In the genomic region with DNA sequence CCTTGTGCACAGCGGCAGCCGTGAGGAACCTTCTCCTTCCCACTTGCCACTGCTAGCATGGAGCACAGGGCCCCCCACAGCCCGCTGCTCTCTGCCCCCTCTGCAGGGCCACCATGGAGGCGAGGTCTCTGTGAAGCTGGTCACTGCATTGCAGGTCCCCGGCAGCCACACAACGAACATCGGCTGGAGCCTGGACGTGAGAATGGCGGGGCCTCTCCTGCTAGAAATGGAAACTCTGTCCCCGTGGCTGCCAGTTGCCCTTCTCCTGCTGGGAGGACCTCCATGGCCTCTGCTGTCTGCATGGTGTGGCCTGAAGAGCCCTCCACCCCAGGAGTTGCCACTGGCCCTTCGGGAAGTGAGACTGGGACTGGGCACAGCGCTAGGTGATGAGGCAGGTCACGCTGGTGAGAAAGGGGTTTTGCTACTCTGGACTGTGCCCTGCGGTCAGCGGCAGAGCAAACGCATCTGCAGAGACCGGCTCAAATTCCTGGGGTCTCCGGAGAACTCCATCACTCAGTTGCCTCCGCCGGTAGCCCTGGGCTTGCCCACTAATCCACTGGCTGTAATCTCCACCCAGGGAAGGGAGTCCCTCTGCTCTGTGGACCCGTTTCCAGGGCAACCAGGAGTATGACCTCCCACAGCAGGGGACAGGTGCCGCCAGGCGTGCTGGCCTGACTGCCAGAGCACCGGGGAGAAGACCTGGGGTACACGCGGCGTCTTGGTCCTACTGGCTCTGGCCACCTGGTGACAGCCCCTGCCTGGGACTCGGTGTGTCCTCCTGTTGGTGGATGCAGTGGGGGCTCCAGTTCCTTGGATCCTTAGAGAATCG, we compare ENCODE assay signal across 12 cellular contexts.
"Had no signal": no experiment of that assay in that cellular context is flagged by ENCODE, and none has a peak within 500 bp of the region (broad histone marks: within the 10 kb centered on the region; RNA-seq: fewer than 3 reads in every experiment).

No MANE protein-coding gene starts in this region.

- H3K4me3 Mint-ChIP-seq: activated B cell treated with CpG ODN at 0.5 μM for 24 hours; activated CD4-positive, alpha-beta T cell treated with anti-CD3 and anti-CD28 coated beads, Interleukin-2, amount 10 ng/mL, durations not matched to agents 24 days and 14 days; natural killer cell treated with Interleukin-12 subunit alpha and Interleukin-12 subunit beta and Interleukin-15 and Interleukin-18, amount 100 ng/mL, for 72 hours; T-helper 17 cell had no signal

- H3K36me3 Mint-ChIP-seq: natural killer cell treated with Interleukin-12 subunit alpha and Interleukin-12 subunit beta and Interleukin-15 and Interleukin-18, amount 100 ng/mL, for 72 hours had no signal

- H3K27me3 Mint-ChIP-seq: activated B cell treated with CpG ODN at 0.5 μM for 24 hours; activated CD4-positive, alpha-beta T cell treated with anti-CD3 and anti-CD28 coated beads, Interleukin-2, amount 10 ng/mL, durations not matched to agents 24 days and 14 days had no signal

- H3K36me3 ChIP-seq: tibial nerve had no signal

- H3K9me3 ChIP-seq: tibial nerve had no signal

- H3K27ac Mint-ChIP-seq: activated B cell treated with CpG ODN at 0.5 μM for 24 hours; activated CD4-positive, alpha-beta T cell treated with anti-CD3 and anti-CD28 coated beads, Interleukin-2, amount 10 ng/mL, durations not matched to agents 24 days and 14 days; natural killer cell treated with Interleukin-12 subunit alpha and Interleukin-12 subunit beta and Interleukin-15 and Interleukin-18, amount 100 ng/mL, for 72 hours; T-helper 17 cell had no signal

- H3K27me3 ChIP-seq: tibial nerve had no signal

- H3K27ac ChIP-seq: skin epidermis, tibial nerve had no signal

- ATAC-seq: natural killer cell treated with Interleukin-12 subunit alpha and Interleukin-12 subunit beta and Interleukin-15 and Interleukin-18, amount 100 ng/mL, for 72 hours; T-helper 17 cell had no signal

- H3K4me1 ChIP-seq: tibial nerve had no signal

- H3K4me1 Mint-ChIP-seq: activated B cell treated with CpG ODN at 0.5 μM for 24 hours; activated CD4-positive, alpha-beta T cell treated with anti-CD3 and anti-CD28 coated beads, Interleukin-2, amount 10 ng/mL, durations not matched to agents 24 days and 14 days; T-helper 17 cell had no signal

- H3K9me3 Mint-ChIP-seq: activated B cell treated with CpG ODN at 0.5 μM for 24 hours; activated CD4-positive, alpha-beta T cell treated with anti-CD3 and anti-CD28 coated beads, Interleukin-2, amount 10 ng/mL, durations not matched to agents 24 days and 14 days; natural killer cell treated with Interleukin-12 subunit alpha and Interleukin-12 subunit beta and Interleukin-15 and Interleukin-18, amount 100 ng/mL, for 72 hours had no signal

- DNase-seq: activated B cell treated with CpG ODN at 0.5 μM for 24 hours; activated CD4-positive, alpha-beta T cell treated with anti-CD3 and anti-CD28 coated beads, Interleukin-2, amount 10 ng/mL, durations not matched to agents 24 days and 14 days; activated T-cell treated with anti-CD3 and anti-CD28 coated beads for 4 hours; central memory CD4-positive, alpha-beta T cell; effector memory CD4-positive, alpha-beta T cell; erythroblast; hypothalamus; Right ventricle myocardium superior; T-helper 17 cell had no signal

- H3K4me3 ChIP-seq: skin epidermis, tibial nerve had no signal
